In the genomic region with DNA sequence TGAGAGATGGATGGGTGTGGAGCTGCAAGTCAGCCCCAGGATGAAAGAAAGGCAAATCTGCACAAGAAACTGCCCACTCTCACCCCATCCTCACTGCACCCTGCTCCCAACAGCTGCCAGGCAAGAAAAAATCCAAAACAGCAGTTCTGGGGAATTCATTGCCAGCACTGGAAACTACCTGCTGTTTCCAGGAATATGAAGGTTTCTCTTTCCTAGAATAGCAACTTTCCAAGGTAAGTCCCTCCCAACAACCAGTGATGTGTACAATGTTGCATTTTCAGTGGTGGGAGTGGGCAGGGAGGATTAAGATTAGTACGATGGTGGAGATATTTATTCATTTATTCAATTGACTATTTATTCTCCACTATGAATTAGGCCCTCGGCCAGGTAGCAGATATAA, we compare ENCODE assay signal across 23 cellular contexts. TPM values are rescaled to one million over a fixed set of nuclear protein-coding genes. Genes with fewer than 3 reads are reported as not detected.
"Had no signal": no experiment of that assay in that cellular context is flagged by ENCODE, and none has a peak within 500 bp of the region (broad histone marks: within the 10 kb centered on the region; RNA-seq: fewer than 3 reads in every experiment).

No MANE protein-coding gene starts in this region.

- DNase-seq: activated CD4-positive, CD25-positive, alpha-beta regulatory T cell treated with anti-CD3 and anti-CD28 coated beads, Interleukin-2, amount 50 U/mL, for 72 hours; activated CD8-positive, alpha-beta memory T cell treated with anti-CD3 and anti-CD28 coated beads, Interleukin-2, amount 50 U/mL, for 48 hours; activated naive CD4-positive, alpha-beta T cell treated with anti-CD3 and anti-CD28 coated beads, Interleukin-2, amount 10 ng/mL, durations not matched to agents 7 days and 5 days; adrenal gland; effector CD8-positive, alpha-beta T cell; gastrocnemius medialis; heart left ventricle; kidney; occipital lobe; psoas muscle; right cardiac atrium; stimulated activated CD4-positive, alpha-beta T cell treated with anti-CD3 and anti-CD28 coated beads, Interleukin-2, amount 100 ng/mL, for 48 hours; T-helper 2 cell had no signal

- H3K4me1 ChIP-seq: adrenal gland, gastrocnemius medialis, psoas muscle, SJSA1 had no signal

- H3K4me3 Mint-ChIP-seq: activated naive CD4-positive, alpha-beta T cell treated with anti-CD3 and anti-CD28 coated beads, Interleukin-2, amount 10 ng/mL, durations not matched to agents 7 days and 5 days; mesothelial cell of epicardium had no signal

- H3K27ac ChIP-seq: adrenal gland, psoas muscle, SJSA1, thoracic aorta, VCaP had no signal

- H3K27me3 ChIP-seq: adrenal gland, gastrocnemius medialis, heart left ventricle, SJSA1 had no signal

- H3K27me3 Mint-ChIP-seq: activated naive CD4-positive, alpha-beta T cell treated with anti-CD3 and anti-CD28 coated beads, Interleukin-2, amount 10 ng/mL, durations not matched to agents 7 days and 5 days had no signal

- H3K27ac Mint-ChIP-seq: mesothelial cell of epicardium had no signal

- H3K4me3 ChIP-seq: adrenal gland, gastrocnemius medialis, heart left ventricle, lung, psoas muscle, SJSA1, thoracic aorta had no signal

- H3K9me3 ChIP-seq: adrenal gland, gastrocnemius medialis, heart left ventricle, psoas muscle, SJSA1, thoracic aorta had no signal

- H3K9me3 Mint-ChIP-seq: activated naive CD4-positive, alpha-beta T cell treated with anti-CD3 and anti-CD28 coated beads, Interleukin-2, amount 10 ng/mL, durations not matched to agents 7 days and 5 days; mesothelial cell of epicardium had no signal

- ATAC-seq: esophagus mucosa, gastrocnemius medialis, left lobe of liver, psoas muscle had no signal

RNA-seq across cellular contexts. Expression of a gene that starts 10.2 kb away (rescaled TPM):
- total RNA-seq: cerebellum, left lobe of liver, occipital lobe, skeletal muscle tissue had no signal
- polyA plus RNA-seq: neural cell had no signal

RNA-seq across cellular contexts. Expression of a gene that starts 16.9 kb away (rescaled TPM):
- polyA plus RNA-seq: neural cell had no signal

RNA-seq across cellular contexts. Expression of a gene that starts 26.5 kb away (rescaled TPM):
- polyA plus RNA-seq: neural cell had no signal

RNA-seq across cellular contexts. Expression of a gene that starts 27.0 kb away (rescaled TPM):
- total RNA-seq: mesothelial cell of epicardium had no signal
- polyA plus RNA-seq: neural cell had no signal
